8 cellular contexts compared by ENCODE assay signal in genomic region chr3:14925729-14926591, GRCh38. TPM values are rescaled to one million over a fixed set of nuclear protein-coding genes. Genes with fewer than 3 reads are reported as not detected.
DNase-seq lines count a peak whose midpoint lies in the region; ATAC-seq and FAIRE-seq lines count a peak whose summit lies in the region.

No MANE protein-coding gene starts in this region.

- H3K36me3 Mint-ChIP-seq in activated T-cell treated with anti-CD3 and anti-CD28 coated beads, Interleukin-2, amount 50 U/mL, for 4 hours (ENCODE audit: insufficient read depth), result no peaks in the 10 kb centered on the region

- no peaks in the 10 kb centered on the region for H3K9me3 Mint-ChIP-seq in activated T-cell treated with anti-CD3 and anti-CD28 coated beads, Interleukin-2, amount 50 U/mL, for 4 hours

- H3K27me3 Mint-ChIP-seq in activated T-cell treated with anti-CD3 and anti-CD28 coated beads, Interleukin-2, amount 50 U/mL, for 4 hours (ENCODE audit: low read depth), result no peaks in the 10 kb centered on the region

- no peak for FAIRE-seq in HTR-8/SVneo (lab: Jason Lieb, UNC)

- no peak overlapping the region for H3K4me3 Mint-ChIP-seq in activated T-cell treated with anti-CD3 and anti-CD28 coated beads, Interleukin-2, amount 50 U/mL, for 4 hours

- DNase-seq in NCI-H2107 treated with DMSO at 0.1 percent for 48 hours (lab: John Stamatoyannopoulos, UW; ENCODE audit: unreplicated experiment) (peak; percentile 30), NCI-H2107 (lab: John Stamatoyannopoulos, UW) (no peak), HTR-8/SVneo (ENCODE audit: insufficient read length, low spot score) (peak; percentile 67), OCI-M1 (lab: John Stamatoyannopoulos, UW) (peak; percentile 83), dedifferentiated amniotic fluid mesenchymal stem cell (ENCODE audit: extremely low spot score) (peak; percentile 77), lung microvascular endothelial cell (ENCODE audit: low read depth in 2 of 2) (peak; percentile 59 to 69)
- DNase-seq in activated T-cell treated with anti-CD3 and anti-CD28 coated beads, Interleukin-2, amount 50 U/mL, for 4 hours, result no peak
- no peak for DNase-seq in stimulated activated naive CD4-positive, alpha-beta T cell treated with Interleukin-2 at 50 U/mL for 16 hours (lab: John Stamatoyannopoulos, UW)

- H3K4me1 Mint-ChIP-seq in activated T-cell treated with anti-CD3 and anti-CD28 coated beads, Interleukin-2, amount 50 U/mL, for 4 hours (ENCODE audit: low read depth), result no peaks in the 10 kb centered on the region

- no peak for ATAC-seq in activated T-cell treated with anti-CD3 and anti-CD28 coated beads, Interleukin-2, amount 50 U/mL, for 4 hours

RNA-seq across cellular contexts. Expression of gene NR2C2, which starts 21.4 kb away (rescaled TPM):
- 13.5 and 19.6 TPM in 2 replicates for total RNA-seq in lung microvascular endothelial cell
- total RNA-seq in activated T-cell treated with anti-CD3 and anti-CD28 coated beads, Interleukin-2, amount 50 U/mL, for 4 hours, result 10 to 100 TPM; 36.5 to 39.0 (median 38.8) TPM

Comparison
In these comparisons a context has a peak if more than half of its experiments do, and no peak if none do; other contexts are left out.
1. DNase-seq: peak in NCI-H2107 treated with DMSO at 0.1 percent for 48 hours (single experiment), HTR-8/SVneo (single experiment), OCI-M1 (single experiment), dedifferentiated amniotic fluid mesenchymal stem cell (single experiment) and lung microvascular endothelial cell (2 of 2); none in NCI-H2107 (single experiment), activated T-cell treated with anti-CD3 and anti-CD28 coated beads, Interleukin-2, amount 50 U/mL, for 4 hours (single experiment) and stimulated activated naive CD4-positive, alpha-beta T cell treated with Interleukin-2 at 50 U/mL for 16 hours (single experiment).